ENCODE assay signal across 19 cellular contexts in genomic region chr4:12500409-12500808, GRCh38.
"Had no signal": no experiment of that assay in that cellular context is flagged by ENCODE, and none has a peak within 500 bp of the region (broad histone marks: within the 10 kb centered on the region; RNA-seq: fewer than 3 reads in every experiment).

No MANE protein-coding gene starts in this region.

- H3K9me3 ChIP-seq: SJCRH30 had no signal

- H3K4me1 ChIP-seq: SJCRH30 had no signal

- H3K4me3 ChIP-seq: SJCRH30 had no signal

- DNase-seq: KBM-7, MV-4-11, NCI-H1048, NCI-H1105, NCI-H1436 treated with DMSO at 0.1 percent for 48 hours, NCI-H1694 treated with DMSO at 0.1 percent for 48 hours, NCI-H1930, NCI-H2081, NCI-H2107, NCI-H2227 treated with DMSO at 0.1 percent for 48 hours, NCI-H524, NCI-H526 treated with DMSO at 0.1 percent for 48 hours, NCI-H774, RPMI8226, SJCRH30 had no signal

- H3K27me3 ChIP-seq: SJCRH30 had no signal

- H3K36me3 ChIP-seq: SJCRH30 had no signal

- FAIRE-seq: HTR-8/SVneo, RCC 7860 had no signal

- H3K27ac ChIP-seq: HL-60, SJCRH30 had no signal

- ATAC-seq: SK-N-SH treated with all-trans-retinoic acid at 6 μM for 48 hours had no signal
